ENCODE assay signal across 24 cellular contexts in the genomic region with DNA sequence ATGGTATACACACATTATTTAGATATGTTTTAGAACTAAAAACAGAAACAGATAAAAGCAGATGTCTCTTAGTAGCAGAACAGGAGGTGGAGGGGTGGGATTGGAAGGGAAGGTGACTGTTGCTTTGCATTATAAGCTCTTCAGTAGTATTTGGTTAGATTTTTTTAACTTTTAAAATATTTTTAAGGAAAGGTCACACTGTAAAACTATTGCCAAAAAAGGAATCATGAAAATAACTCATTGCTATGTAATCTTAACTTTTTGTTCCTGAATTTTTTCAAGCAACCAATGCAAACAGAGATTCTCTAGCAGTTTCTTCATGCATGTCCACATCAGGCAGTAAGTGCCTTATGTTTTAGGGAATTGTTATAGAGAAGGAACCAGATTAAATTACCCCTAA.
"Had no signal": no experiment of that assay in that cellular context is flagged by ENCODE, and none has a peak within 500 bp of the region (broad histone marks: within the 10 kb centered on the region; RNA-seq: fewer than 3 reads in every experiment).

No MANE protein-coding gene starts in this region.

- H3K9ac ChIP-seq: KMS-11 had no signal

- H3K36me3 ChIP-seq: brain microvascular endothelial cell, cardiac muscle cell had no signal

- H3K4me3 ChIP-seq: cardiac muscle cell, PC-9 had no signal

- ATAC-seq: activated CD8-positive, alpha-beta memory T cell treated with anti-CD3 and anti-CD28 coated beads, Interleukin-2, amount 10 ng/mL, durations not matched to agents 7 days and 5 days; activated naive CD4-positive, alpha-beta T cell treated with anti-CD3 and anti-CD28 coated beads, Interleukin-2, amount 50 U/mL, for 72 hours; activated naive CD8-positive, alpha-beta T cell treated with anti-CD3 and anti-CD28 coated beads, Interleukin-2, amount 50 U/mL, for 24 hours; T-helper 17 cell; WTC11 had no signal

- DNase-seq: activated CD4-positive, alpha-beta T cell treated with anti-CD3 and anti-CD28 coated beads for 48 hours; activated CD4-positive, alpha-beta T cell treated with anti-CD3 and anti-CD28 coated beads, Interleukin-2, amount 50 U/mL, for 4 hours; activated CD4-positive, CD25-positive, alpha-beta regulatory T cell treated with anti-CD3 and anti-CD28 coated beads, Interleukin-2, amount 50 U/mL, for 72 hours; activated CD8-positive, alpha-beta memory T cell treated with anti-CD3 and anti-CD28 coated beads, Interleukin-2, amount 10 ng/mL, durations not matched to agents 7 days and 5 days; activated effector memory CD4-positive, alpha-beta T cell treated with Interleukin-2 at 50 U/mL for 16 hours; activated naive CD4-positive, alpha-beta T cell; activated naive CD8-positive, alpha-beta T cell treated with anti-CD3 and anti-CD28 coated beads, Interleukin-2, amount 50 U/mL, for 24 hours; activated T-cell treated with anti-CD3 and anti-CD28 coated beads, Interleukin-2, amount 50 U/mL, for 24 hours; amygdala; brain microvascular endothelial cell; NCI-H1092; NCI-H1417; NCI-H2029 treated with DMSO at 0.1 percent for 48 hours; NCI-H345; NCI-H510A treated with DMSO at 0.1 percent for 48 hours; PC-9; SIG-M5; T-helper 17 cell; T-helper 9 cell had no signal

- H3K4me2 ChIP-seq: KMS-11, PC-9 had no signal

- H2AFZ ChIP-seq: PC-9 had no signal

- H3K4me3 Mint-ChIP-seq: activated CD8-positive, alpha-beta memory T cell treated with anti-CD3 and anti-CD28 coated beads, Interleukin-2, amount 10 ng/mL, durations not matched to agents 7 days and 5 days; activated naive CD8-positive, alpha-beta T cell treated with anti-CD3 and anti-CD28 coated beads, Interleukin-2, amount 50 U/mL, for 24 hours; activated T-cell treated with anti-CD3 and anti-CD28 coated beads, Interleukin-2, amount 50 U/mL, for 24 hours; activated T-helper 1 cell treated with anti-CD3 and anti-CD28 coated beads, Interleukin-12 subunit alpha, Interleukin-12 subunit beta, Interleukin-2, Interleukin-4 antibody, amounts not matched to agents 30 ng/mL and 10 ng/mL and 1 ng/mL, durations not matched to agents 14 hours and 24 hours and 36 hours; T-helper 17 cell; WTC11 had no signal

- H3K27ac ChIP-seq: brain microvascular endothelial cell, cardiac muscle cell, KMS-11, PC-9 had no signal

- H3K36me3 Mint-ChIP-seq: activated CD8-positive, alpha-beta memory T cell treated with anti-CD3 and anti-CD28 coated beads, Interleukin-2, amount 10 ng/mL, durations not matched to agents 7 days and 5 days; activated naive CD4-positive, alpha-beta T cell treated with anti-CD3 and anti-CD28 coated beads, Interleukin-2, amount 50 U/mL, for 72 hours; WTC11 had no signal

- H3K4me1 Mint-ChIP-seq: activated naive CD8-positive, alpha-beta T cell treated with anti-CD3 and anti-CD28 coated beads, Interleukin-2, amount 50 U/mL, for 24 hours had no signal

- H3K9me3 Mint-ChIP-seq: activated naive CD4-positive, alpha-beta T cell treated with anti-CD3 and anti-CD28 coated beads, Interleukin-2, amount 50 U/mL, for 72 hours; activated naive CD8-positive, alpha-beta T cell treated with anti-CD3 and anti-CD28 coated beads, Interleukin-2, amount 50 U/mL, for 24 hours; activated T-cell treated with anti-CD3 and anti-CD28 coated beads, Interleukin-2, amount 50 U/mL, for 24 hours; activated T-helper 1 cell treated with anti-CD3 and anti-CD28 coated beads, Interleukin-12 subunit alpha, Interleukin-12 subunit beta, Interleukin-2, Interleukin-4 antibody, amounts not matched to agents 30 ng/mL and 10 ng/mL and 1 ng/mL, durations not matched to agents 14 hours and 24 hours and 36 hours; WTC11 had no signal

- H3K27ac Mint-ChIP-seq: activated CD8-positive, alpha-beta memory T cell treated with anti-CD3 and anti-CD28 coated beads, Interleukin-2, amount 10 ng/mL, durations not matched to agents 7 days and 5 days; activated naive CD4-positive, alpha-beta T cell treated with anti-CD3 and anti-CD28 coated beads, Interleukin-2, amount 50 U/mL, for 72 hours; activated naive CD8-positive, alpha-beta T cell treated with anti-CD3 and anti-CD28 coated beads, Interleukin-2, amount 50 U/mL, for 24 hours; activated T-cell treated with anti-CD3 and anti-CD28 coated beads, Interleukin-2, amount 50 U/mL, for 24 hours; activated T-helper 1 cell treated with anti-CD3 and anti-CD28 coated beads, Interleukin-12 subunit alpha, Interleukin-12 subunit beta, Interleukin-2, Interleukin-4 antibody, amounts not matched to agents 30 ng/mL and 10 ng/mL and 1 ng/mL, durations not matched to agents 14 hours and 24 hours and 36 hours; T-helper 17 cell; WTC11 had no signal

- H3K27me3 ChIP-seq: brain microvascular endothelial cell, cardiac muscle cell had no signal
